ENCODE assay signal across 10 cellular contexts in the genomic region with DNA sequence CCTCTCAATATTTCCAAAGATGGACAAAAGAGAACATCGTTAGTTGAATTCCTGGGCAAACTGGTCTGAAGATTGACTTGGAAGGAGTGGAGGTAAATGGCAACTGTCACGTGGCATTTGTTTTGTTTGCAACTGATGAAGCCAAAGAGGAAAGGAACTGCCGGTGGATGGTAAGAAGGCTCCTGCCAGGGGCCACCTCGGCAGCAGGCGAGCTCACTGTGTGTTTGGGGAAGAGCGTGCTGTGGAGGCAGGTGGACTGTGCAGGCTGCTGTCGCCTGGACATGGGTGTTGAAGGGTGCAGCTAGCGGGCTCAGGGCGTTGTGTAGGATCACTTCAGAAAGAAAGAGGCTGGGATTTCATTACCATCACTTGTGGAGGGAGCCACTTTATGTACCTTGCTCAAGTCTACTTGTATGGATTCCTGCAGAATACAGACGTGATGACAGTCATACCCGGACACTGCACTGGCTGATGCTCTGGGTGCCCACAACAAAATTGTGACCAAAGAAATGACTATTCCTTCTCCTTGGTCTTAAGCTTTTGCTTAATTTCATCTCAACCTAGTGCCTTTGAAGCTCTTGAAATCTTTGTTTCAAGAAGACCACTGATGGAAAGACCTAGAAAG.
DNase-seq lines count a peak whose midpoint lies in the region; ATAC-seq and TF ChIP-seq lines count a peak whose summit lies in the region.
"Had no signal": no experiment of that assay in that cellular context is flagged by ENCODE, and none has a peak within 500 bp of the region (broad histone marks: within the 10 kb centered on the region; RNA-seq: fewer than 3 reads in every experiment).

No MANE protein-coding gene starts in this region.

- H3K9me3 ChIP-seq in esophagus squamous epithelium: no peaks in the 10 kb centered on the region
- no peaks in the 10 kb centered on the region for H3K9me3 ChIP-seq in MM.1S (replicated peaks; ENCODE audit: insufficient read depth, low read length)
- H3K9me3 ChIP-seq: body of pancreas, neutrophil had no signal

- peaks cover 0 to 32% (median 0%) of the 10 kb centered on the region in 4 donors for H3K27me3 ChIP-seq in esophagus squamous epithelium
- H3K27me3 ChIP-seq in MM.1S (replicated peaks; ENCODE audit: insufficient read depth, low read length): peaks cover 92% of the 10 kb centered on the region
- H3K27me3 ChIP-seq: body of pancreas had no signal

- TF ChIP-seq POLR2A in esophagus squamous epithelium (IDR thresholded peaks at IDR 0.05): no peak

- H3K4me2 ChIP-seq in MM.1S (ENCODE audit: low read depth, low read length): no peak overlapping the region

- peak overlapping the region in 3 of 4 donors; percentile 10 to 56 (median 30) for H3K4me3 ChIP-seq in esophagus squamous epithelium
- H3K4me3 ChIP-seq in MM.1S (ENCODE audit: low read length): no peak overlapping the region
- H3K4me3 ChIP-seq: body of pancreas had no signal

- no peaks in the 10 kb centered on the region for H3K79me2 ChIP-seq in MM.1S (ENCODE audit: low read length)

- DNase-seq in ACHN (peak; percentile 8), SK-MEL-5 (ENCODE audit: low read depth, low spot score) (peak; percentile 4), esophagus squamous epithelium (lab: John Stamatoyannopoulos, UW) (no peak), pons (ENCODE audit: low spot score) (peak; percentile 87), MM.1S (no peak)
- no peak for DNase-seq in stimulated activated CD4-positive, alpha-beta T cell treated with anti-CD3 and anti-CD28 coated beads, Interleukin-4, amount 100 ng/mL, for 1 hour

- H3K36me3 ChIP-seq in esophagus squamous epithelium (no peaks in the 10 kb centered on the region), MM.1S (replicated peaks; ENCODE audit: insufficient read depth, low read length) (no peaks in the 10 kb centered on the region)
- H3K36me3 ChIP-seq: neutrophil had no signal

- no peak overlapping the region for H3K9ac ChIP-seq in MM.1S (ENCODE audit: low read length)

- ATAC-seq in GM21576 (IDR thresholded peaks at IDR 0.05; ENCODE audit: unreplicated experiment): no peak
- ATAC-seq in GM19395 (IDR thresholded peaks at IDR 0.05; ENCODE audit: unreplicated experiment): no peak

- no peak overlapping the region for H2AFZ ChIP-seq in MM.1S (ENCODE audit: low read length)

- in situ Hi-C loops in ACHN (cut with HindIII; ENCODE audit: low pct_ligation_motif_present, low pct_unique_long_range_greater_than_20kb, low sequenced_read_pairs): no loop called here
- in situ Hi-C loops in SK-MEL-5 (cut with HindIII; ENCODE audit: low pct_unique_long_range_greater_than_20kb, low sequenced_read_pairs): no loop called here

- H3K27ac ChIP-seq in esophagus squamous epithelium (peak overlapping the region; percentile 51 to 84 (median 74)), MM.1S (ENCODE audit: low read length) (no peak overlapping the region)
- H3K27ac ChIP-seq: body of pancreas, neutrophil had no signal

- intact Hi-C loops in esophagus squamous epithelium (cut with DNase I): no loop called here

- H3K4me1 ChIP-seq in esophagus squamous epithelium (peaks cover 9 to 17% (median 13%) of the 10 kb centered on the region in 3 donors), MM.1S (ENCODE audit: low read length) (no peaks in the 10 kb centered on the region)
- H3K4me1 ChIP-seq: body of pancreas had no signal

- WGBS in esophagus squamous epithelium, 2 donors: 56 to 66% methylated on average over 11 of the region's 11 CpGs

- H4K20me1 ChIP-seq in MM.1S (ENCODE audit: insufficient read depth, low read length): no peaks in the 10 kb centered on the region

- no peaks in the 10 kb centered on the region for H3F3A ChIP-seq in MM.1S (ENCODE audit: insufficient read depth, low read length)

- no peak for TF ChIP-seq CTCF in esophagus squamous epithelium (IDR thresholded peaks at IDR 0.05)
- no peak for TF ChIP-seq CTCF in MM.1S (IDR thresholded peaks at IDR 0.05; ENCODE audit: low read length)

- no peaks in the 10 kb centered on the region for H3K9me2 ChIP-seq in MM.1S (replicated peaks; ENCODE audit: insufficient read depth, low read length)

Comparison
In these comparisons a context has a peak if more than half of its experiments do, and no peak if none do; other contexts are left out.
1. DNase-seq: peak in ACHN (single experiment), SK-MEL-5 (single experiment) and pons (single experiment); none in esophagus squamous epithelium (single experiment), stimulated activated CD4-positive, alpha-beta T cell treated with anti-CD3 and anti-CD28 coated beads, Interleukin-4, amount 100 ng/mL, for 1 hour (single experiment) and MM.1S (single experiment).